Comparison of ENCODE assay signal across 8 cellular contexts in genomic region chr11:74453373-74453975, GRCh38. TPM values are rescaled to one million over a fixed set of nuclear protein-coding genes. Genes with fewer than 3 reads are reported as not detected.
DNase-seq lines count a peak whose midpoint lies in the region; ATAC-seq and TF ChIP-seq lines count a peak whose summit lies in the region.

No MANE protein-coding gene starts in this region.

- TF ChIP-seq POLR2A in sigmoid colon (IDR thresholded peaks at IDR 0.05), result no peak

- H3K27ac ChIP-seq in sigmoid colon, result no peak overlapping the region

- H3K36me3 ChIP-seq in sigmoid colon, result no peaks in the 10 kb centered on the region

- ATAC-seq in HG02884 (IDR thresholded peaks at IDR 0.05; ENCODE audit: unreplicated experiment) (no peak), GM19455 (IDR thresholded peaks at IDR 0.05; ENCODE audit: unreplicated experiment) (no peak)

- H3K27me3 Mint-ChIP-seq in activated naive CD4-positive, alpha-beta T cell treated with anti-CD3 and anti-CD28 coated beads, Interleukin-2, amount 10 ng/mL, durations not matched to agents 7 days and 5 days, result peaks cover 20% of the 10 kb centered on the region

- no peak overlapping the region for H3K4me3 Mint-ChIP-seq in activated naive CD4-positive, alpha-beta T cell treated with anti-CD3 and anti-CD28 coated beads, Interleukin-2, amount 10 ng/mL, durations not matched to agents 7 days and 5 days

- H3K4me1 Mint-ChIP-seq in activated naive CD4-positive, alpha-beta T cell treated with anti-CD3 and anti-CD28 coated beads, Interleukin-2, amount 10 ng/mL, durations not matched to agents 7 days and 5 days, result peaks cover 2% of the 10 kb centered on the region

- no peak for TF ChIP-seq EP300 in sigmoid colon (IDR thresholded peaks at IDR 0.05)

- 28 to 45% methylated on average over 10 of the region's 10 CpGs for WGBS in sigmoid colon, 2 donors

- TF ChIP-seq CTCF in sigmoid colon (IDR thresholded peaks at IDR 0.05), result peak; percentile 29 to 75 (median 66)

- in situ Hi-C loops in G401 (cut with HindIII; ENCODE audit: low sequenced_read_pairs), result no loop called here

- CTCF ChIA-PET in activated naive CD4-positive, alpha-beta T cell treated with anti-CD3 and anti-CD28 coated beads, Interleukin-2, amount 10 ng/mL, durations not matched to agents 7 days and 5 days (lab: Charles Lee), result interaction anchor here (0.6 to 6.1 kb wide), 25 partner anchors 10 to 512 kb away, joined by 3 to 97 read pairs (median 4); partner anchors contain the start of genes KCNE3, LIPT2 and PGM2L1

- no peak overlapping the region for H3K27ac Mint-ChIP-seq in activated naive CD4-positive, alpha-beta T cell treated with anti-CD3 and anti-CD28 coated beads, Interleukin-2, amount 10 ng/mL, durations not matched to agents 7 days and 5 days

- DNase-seq in G401 (ENCODE audit: low spot score) (peak; percentile 28), MV-4-11 (lab: John Stamatoyannopoulos, UW) (peak; percentile 53), SKM-1 (lab: John Stamatoyannopoulos, UW; ENCODE audit: unreplicated experiment) (peak; percentile 18), cardiac septum (ENCODE audit: low spot score) (peak; percentile 86), sigmoid colon (peak; percentile 78)
- DNase-seq in activated naive CD4-positive, alpha-beta T cell treated with anti-CD3 and anti-CD28 coated beads, Interleukin-2, amount 10 ng/mL, durations not matched to agents 7 days and 5 days, result peak; percentile 77

- no peaks in the 10 kb centered on the region for H3K27me3 ChIP-seq in sigmoid colon

- H3K9me3 Mint-ChIP-seq in activated naive CD4-positive, alpha-beta T cell treated with anti-CD3 and anti-CD28 coated beads, Interleukin-2, amount 10 ng/mL, durations not matched to agents 7 days and 5 days, result no peaks in the 10 kb centered on the region

- no peaks in the 10 kb centered on the region for H3K36me3 Mint-ChIP-seq in activated naive CD4-positive, alpha-beta T cell treated with anti-CD3 and anti-CD28 coated beads, Interleukin-2, amount 10 ng/mL, durations not matched to agents 7 days and 5 days

- no peak overlapping the region for H3K4me3 ChIP-seq in sigmoid colon

- H3K9me3 ChIP-seq in sigmoid colon, result no peaks in the 10 kb centered on the region

- H3K4me1 ChIP-seq in sigmoid colon, result peaks cover 0 to 5% (median 0%) of the 10 kb centered on the region in 4 donors

- intact Hi-C loops in cardiac septum (cut with DNase I) (loop anchor here (2.0 kb wide), 1 partner anchor 115 kb away; no protein-coding TSS in a partner anchor), sigmoid colon (cut with DNase I) (loop anchor here (2.0 to 10.0 kb wide), 2 partner anchors 141 to 285 kb away; partner anchors contain the start of gene POLD3)

RNA-seq across cellular contexts. Expression of gene KCNE3, which starts 13.9 kb away (rescaled TPM):
- not detected in 2 replicates for total RNA-seq in G401 (2014; rRNA removed; shearing (Covaris generic))
- total RNA-seq in cardiac septum (2.1 TPM), sigmoid colon (10 to 100 TPM in 1 of 4 donors, 1 to 10 TPM in 3; 5.4 to 12.5 (median 6.8) TPM)
- 10 to 100 TPM in 2 of 3 donors, 1 to 10 TPM in 1; 9.6 to 30.1 (median 22.0) TPM for polyA plus RNA-seq in sigmoid colon

RNA-seq across cellular contexts. Expression of gene LIPT2, which starts 40.0 kb away (rescaled TPM):
- total RNA-seq in G401 (2014; rRNA removed; shearing (Covaris generic)), result 9.4 and 26.9 TPM in 2 replicates
- 1.8 TPM for total RNA-seq in cardiac septum
- 1 to 10 TPM; 3.2 to 3.9 (median 3.8) TPM for total RNA-seq in sigmoid colon
- polyA plus RNA-seq in sigmoid colon, result 1 to 10 TPM; 1.2 to 2.5 (median 2.1) TPM

RNA-seq across cellular contexts. Expression of gene PGM2L1, which starts 55.2 kb away (rescaled TPM):
- total RNA-seq in G401 (2014; rRNA removed; shearing (Covaris generic)), result 6.2 and 9.5 TPM in 2 replicates
- total RNA-seq in cardiac septum, result 1.8 TPM
- 10 to 100 TPM in 1 of 4 donors, 1 to 10 TPM in 3; 7.6 to 13.4 (median 8.9) TPM for total RNA-seq in sigmoid colon
- polyA plus RNA-seq in sigmoid colon, result 1 to 10 TPM; 1.2 to 5.4 (median 2.8) TPM

Comparison
In these comparisons a context has a peak if more than half of its experiments do, and no peak if none do; other contexts are left out.
1. DNase-seq: peak in every context shown above with its lines; median percentile 86 in cardiac septum; 78 in sigmoid colon; 77 in activated naive CD4-positive, alpha-beta T cell treated with anti-CD3 and anti-CD28 coated beads, Interleukin-2, amount 10 ng/mL, durations not matched to agents 7 days and 5 days; 53 in MV-4-11; 28 in G401; 18 in SKM-1.